ENCODE assay signal across 11 cellular contexts in genomic region chr12:57213763-57214397, GRCh38. TPM values are rescaled to one million over a fixed set of nuclear protein-coding genes. Genes with fewer than 3 reads are reported as not detected.
A peak's percentile ranks its signal among the peaks of the same experiment; 100 is the strongest.
DNase-seq lines count a peak whose midpoint lies in the region; ATAC-seq and TF ChIP-seq lines count a peak whose summit lies in the region.
"Had no signal": no experiment of that assay in that cellular context is flagged by ENCODE, and none has a peak within 500 bp of the region (broad histone marks: within the 10 kb centered on the region; RNA-seq: fewer than 3 reads in every experiment).

No MANE protein-coding gene starts in this region.

- no peak overlapping the region for H2AFZ ChIP-seq in PC-9

- peaks cover 38 to 52% of the 10 kb centered on the region in 2 donors for H3K4me1 Mint-ChIP-seq in natural killer cell
- H3K4me1 Mint-ChIP-seq in natural killer cell treated with Interleukin-12 subunit alpha and Interleukin-12 subunit beta and Interleukin-15 and Interleukin-18, amount 100 ng/mL, for 72 hours (ENCODE audit: low read depth in 2 of 2) = peaks cover 37% of the 10 kb centered on the region in 2 donors

- H3K27ac Mint-ChIP-seq in natural killer cell = peak overlapping the region; percentile 28 to 43
- no peak overlapping the region for H3K27ac Mint-ChIP-seq in natural killer cell treated with Interleukin-12 subunit alpha and Interleukin-12 subunit beta and Interleukin-15 and Interleukin-18, amount 100 ng/mL, for 72 hours
- H3K27ac Mint-ChIP-seq: CD8-positive, alpha-beta T cell had no signal

- H3K79me2 ChIP-seq in PC-9 (ENCODE audit: low read depth) = no peaks in the 10 kb centered on the region

- no peaks in the 10 kb centered on the region for H3K36me3 Mint-ChIP-seq in natural killer cell
- no peaks in the 10 kb centered on the region for H3K36me3 Mint-ChIP-seq in natural killer cell treated with Interleukin-12 subunit alpha and Interleukin-12 subunit beta and Interleukin-15 and Interleukin-18, amount 100 ng/mL, for 72 hours
- H3K36me3 Mint-ChIP-seq: CD8-positive, alpha-beta T cell had no signal

- peak overlapping the region; percentile 36; the same call in 1 of the 2 replicates for H3K4me3 ChIP-seq in PC-9
- H3K4me3 ChIP-seq in iPS-20b (ENCODE audit: low read length) = peak overlapping the region; percentile 36; the same call in 1 of the 2 replicates
- H3K4me3 ChIP-seq: psoas muscle had no signal

- peak overlapping the region; percentile 78 for H3K4me2 ChIP-seq in PC-9

- H3K9me3 Mint-ChIP-seq in natural killer cell = no peaks in the 10 kb centered on the region
- no peaks in the 10 kb centered on the region for H3K9me3 Mint-ChIP-seq in natural killer cell treated with Interleukin-12 subunit alpha and Interleukin-12 subunit beta and Interleukin-15 and Interleukin-18, amount 100 ng/mL, for 72 hours
- H3K9me3 Mint-ChIP-seq: CD8-positive, alpha-beta T cell had no signal

- intact Hi-C loops in natural killer cell (cut with micrococcal nuclease) (loop anchor here (1.0 kb wide), 2 partner anchors 25 to 29 kb away; no protein-coding TSS in a partner anchor), PC-9 (cut with micrococcal nuclease; ENCODE audit: unreplicated experiment) (loop anchor here (1.0 to 2.0 kb wide), 3 partner anchors 25 to 239 kb away; no protein-coding TSS in a partner anchor)

- CTCF ChIA-PET in PC-9 (lab: Charles Lee) = interaction anchor here (0.6 to 2.0 kb wide), 13 partner anchors 14 to 1109 kb away, joined by 3 to 30 read pairs (median 6); partner anchors contain the start of genes SHMT2 and STAT6

- no TSS peak for BruUV-seq in PC-9 (replicated peaks; lab: Mats Ljungman, UMichigan)

- peaks cover 23% of the 10 kb centered on the region for H3K4me1 ChIP-seq in PC-9 (replicated peaks; ENCODE audit: insufficient read depth)
- H3K4me1 ChIP-seq in iPS-20b (ENCODE audit: insufficient read depth, low read length) = peaks cover 14% of the 10 kb centered on the region; the same call in 1 of the 2 replicates

- H3K9ac ChIP-seq in iPS-20b (ENCODE audit: low read depth, low read length) = no peak overlapping the region

- H3F3A ChIP-seq in PC-9 (ENCODE audit: insufficient read depth, low read depth) = peaks cover 20% of the 10 kb centered on the region

- no peak overlapping the region for H3K4me3 Mint-ChIP-seq in natural killer cell
- no peak overlapping the region for H3K4me3 Mint-ChIP-seq in natural killer cell treated with Interleukin-12 subunit alpha and Interleukin-12 subunit beta and Interleukin-15 and Interleukin-18, amount 100 ng/mL, for 72 hours

- ATAC-seq in natural killer cell (no peak), HG02798 (IDR thresholded peaks at IDR 0.05; ENCODE audit: poor library complexity, unreplicated experiment) (no peak), HG03469 (IDR thresholded peaks at IDR 0.05; ENCODE audit: unreplicated experiment) (no peak), HG02642 (IDR thresholded peaks at IDR 0.05; ENCODE audit: poor library complexity, unreplicated experiment) (no peak), GM18907 (IDR thresholded peaks at IDR 0.05; ENCODE audit: unreplicated experiment) (no peak)
- ATAC-seq in natural killer cell treated with Interleukin-12 subunit alpha and Interleukin-12 subunit beta and Interleukin-15 and Interleukin-18, amount 100 ng/mL, for 72 hours = no peak

- H3K27ac ChIP-seq in PC-9 = peak overlapping the region; percentile 60
- no peak overlapping the region for H3K27ac ChIP-seq in iPS-20b (ENCODE audit: low read length)
- H3K27ac ChIP-seq: psoas muscle, WERI-Rb-1 had no signal

- H4K20me1 ChIP-seq in PC-9 (ENCODE audit: insufficient read depth) = peaks cover 6% of the 10 kb centered on the region; the same call in 1 of the 2 replicates

- no peaks in the 10 kb centered on the region for H3K36me3 ChIP-seq in PC-9 (ENCODE audit: low read depth)
- peaks cover 31% of the 10 kb centered on the region for H3K36me3 ChIP-seq in iPS-20b (ENCODE audit: insufficient read depth, low read depth, low read length)
- H3K36me3 ChIP-seq: WERI-Rb-1 had no signal

- no peak for DNase-seq in natural killer cell
- no peak for DNase-seq in natural killer cell treated with Interleukin-12 subunit alpha and Interleukin-12 subunit beta and Interleukin-15 and Interleukin-18, amount 100 ng/mL, for 72 hours (ENCODE audit: low spot score)
- DNase-seq in PC-9 = peak; percentile 58 to 81

- H3K27me3 ChIP-seq in PC-9 (ENCODE audit: insufficient read depth, low read depth) = no peaks in the 10 kb centered on the region
- peaks cover 55% of the 10 kb centered on the region for H3K27me3 ChIP-seq in iPS-20b (ENCODE audit: insufficient read depth, low read length)

- H3K9me3 ChIP-seq in PC-9 (ENCODE audit: insufficient read depth, low read depth) (no peaks in the 10 kb centered on the region), iPS-20b (ENCODE audit: insufficient read depth, low read depth, low read length) (no peaks in the 10 kb centered on the region; the same call in 1 of the 2 replicates)
- H3K9me3 ChIP-seq: psoas muscle had no signal

- POLR2A ChIA-PET in PC-9 (lab: Charles Lee; ENCODE audit: unreplicated experiment) = interaction anchor here (0.6 to 1.1 kb wide), 8 partner anchors 16 to 327 kb away, joined by 3 to 33 read pairs (median 11); partner anchors contain the start of gene LRP1

- TF ChIP-seq CTCF in natural killer cell (IDR thresholded peaks at IDR 0.05) (no peak), PC-9 (conservative IDR thresholded peaks at IDR 0.05) (no peak)

- H3K27me3 Mint-ChIP-seq in natural killer cell (ENCODE audit: low read depth in 2 of 2) = peaks cover 40 to 49% of the 10 kb centered on the region in 2 donors
- peaks cover 45 to 47% of the 10 kb centered on the region in 2 donors for H3K27me3 Mint-ChIP-seq in natural killer cell treated with Interleukin-12 subunit alpha and Interleukin-12 subunit beta and Interleukin-15 and Interleukin-18, amount 100 ng/mL, for 72 hours

- no peaks in the 10 kb centered on the region for H3K9me2 ChIP-seq in PC-9 (ENCODE audit: insufficient read depth)

RNA-seq across cellular contexts. Expression of gene NXPH4, which starts 2.7 kb away (rescaled TPM):
- total RNA-seq in natural killer cell (under 1 TPM in 1 of 3 donors, not detected in 2; 0.82 TPM), PC-9 (2021) (20.3 and 20.6 TPM in 2 replicates)
- total RNA-seq in natural killer cell treated with Interleukin-12 subunit alpha and Interleukin-12 subunit beta and Interleukin-15 and Interleukin-18, amount 100 ng/mL, for 72 hours = under 1 TPM in 1 of 2 donors, not detected in 1; 0.73 TPM

RNA-seq across cellular contexts. Expression of gene SHMT2, which starts 15.6 kb away (rescaled TPM):
- 10 to 100 TPM; 28.6 to 39.3 (median 34.9) TPM for total RNA-seq in natural killer cell
- 100 to 1,000 TPM; 262 to 355 TPM for total RNA-seq in natural killer cell treated with Interleukin-12 subunit alpha and Interleukin-12 subunit beta and Interleukin-15 and Interleukin-18, amount 100 ng/mL, for 72 hours
- 220 and 227 TPM in 2 replicates for total RNA-seq in PC-9 (2021)

RNA-seq across cellular contexts. Expression of gene STAC3, which starts 37.1 kb away (rescaled TPM):
- total RNA-seq in natural killer cell (1 to 10 TPM; 2.4 to 4.1 (median 3.8) TPM), PC-9 (2021) (1.3 and 2.2 TPM in 2 replicates)
- 1 to 10 TPM; 2.5 to 6.1 TPM for total RNA-seq in natural killer cell treated with Interleukin-12 subunit alpha and Interleukin-12 subunit beta and Interleukin-15 and Interleukin-18, amount 100 ng/mL, for 72 hours

Comparison
In these comparisons a context has a peak if more than half of its experiments do, and no peak if none do; other contexts are left out.
1. H3K27ac Mint-ChIP-seq: peak in natural killer cell (2 of 2); none in natural killer cell treated with Interleukin-12 subunit alpha and Interleukin-12 subunit beta and Interleukin-15 and Interleukin-18, amount 100 ng/mL, for 72 hours (0 of 2).
2. DNase-seq: peak in PC-9 (2 of 2); none in natural killer cell (single experiment) and natural killer cell treated with Interleukin-12 subunit alpha and Interleukin-12 subunit beta and Interleukin-15 and Interleukin-18, amount 100 ng/mL, for 72 hours (single experiment).
3. RNA of gene NXPH4, which starts 2.7 kb away (total RNA-seq): 20.3 to 20.6 TPM in PC-9; 0.73 TPM in natural killer cell treated with Interleukin-12 subunit alpha and Interleukin-12 subunit beta and Interleukin-15 and Interleukin-18, amount 100 ng/mL, for 72 hours and 0.82 TPM in natural killer cell; every median in the first group is over 10 times any median in the second.